In genomic region chr14:20690848-20691640, GRCh38 we compare ENCODE assay signal across 8 cellular contexts.
A peak's percentile ranks its signal among the peaks of the same experiment; 100 is the strongest.
DNase-seq lines count a peak whose midpoint lies in the region; ATAC-seq lines count a peak whose summit lies in the region.

No MANE protein-coding gene starts in this region.

- no peak for ATAC-seq in HG02970 (IDR thresholded peaks at IDR 0.05; ENCODE audit: low FRiP score, unreplicated experiment)

- peak; percentile 70 for DNase-seq in ELF-1 (ENCODE audit: low read depth, low spot score)
- peak; percentile 63 for DNase-seq in HCEC 1CT
- peak; percentile 41 for DNase-seq in NCI-H2029 (lab: John Stamatoyannopoulos, UW)
- DNase-seq in T-helper 2 cell = peak in 3 of 5 experiments; percentile 5 to 73 (median 44)
- DNase-seq in cerebellar cortex (ENCODE audit: low spot score) = peak; percentile 89
- peak; percentile 85 for DNase-seq in left kidney (ENCODE audit: low read depth, low spot score)
- DNase-seq in stimulated activated naive CD4-positive, alpha-beta T cell (lab: John Stamatoyannopoulos, UW) = peak in 5 of 6 experiments; percentile 18 to 75 (median 37)

Comparison
In these comparisons a context has a peak if more than half of its experiments do, and no peak if none do; other contexts are left out.
1. DNase-seq: peak in every context shown above with its lines; median percentile 89 in cerebellar cortex; 85 in left kidney; 70 in ELF-1; 63 in HCEC 1CT; 44 in T-helper 2 cell; 41 in NCI-H2029; 37 in stimulated activated naive CD4-positive, alpha-beta T cell.